Comparison of ENCODE assay signal across 34 cellular contexts in genomic region chr2:176566936-176567335, GRCh38.
"Had no signal": no experiment of that assay in that cellular context is flagged by ENCODE, and none has a peak within 500 bp of the region (broad histone marks: within the 10 kb centered on the region; RNA-seq: fewer than 3 reads in every experiment).

No MANE protein-coding gene starts in this region.

- H3K9me3 Mint-ChIP-seq: activated CD4-positive, alpha-beta memory T cell treated with anti-CD3 and anti-CD28 coated beads, Interleukin-2, amount 10 ng/mL, durations not matched to agents 7 days and 5 days; activated naive CD8-positive, alpha-beta T cell treated with anti-CD3 and anti-CD28 coated beads for 36 hours; central memory CD8-positive, alpha-beta T cell had no signal

- DNase-seq: activated CD4-positive, alpha-beta memory T cell treated with anti-CD3 and anti-CD28 coated beads, Interleukin-2, amount 10 ng/mL, durations not matched to agents 7 days and 5 days; activated CD4-positive, alpha-beta T cell treated with anti-CD3 and anti-CD28 coated beads for 1 hour; activated CD4-positive, alpha-beta T cell treated with anti-CD3 and anti-CD28 coated beads for 48 hours; activated CD4-positive, CD25-positive, alpha-beta regulatory T cell; activated CD8-positive, alpha-beta memory T cell treated with anti-CD3 and anti-CD28 coated beads for 24 hours; activated CD8-positive, alpha-beta memory T cell treated with anti-CD3 and anti-CD28 coated beads, Interleukin-2, amount 10 ng/mL, durations not matched to agents 7 days and 5 days; activated CD8-positive, alpha-beta memory T cell treated with anti-CD3 and anti-CD28 coated beads, Interleukin-2, amount 50 U/mL, for 48 hours; activated effector memory CD4-positive, alpha-beta T cell treated with Interleukin-2 at 50 U/mL for 16 hours; activated naive CD4-positive, alpha-beta T cell; activated naive CD4-positive, alpha-beta T cell treated with anti-CD3 and anti-CD28 coated beads, Interleukin-2, amount 50 U/mL, for 16 hours; activated naive CD8-positive, alpha-beta T cell treated with anti-CD3 and anti-CD28 coated beads for 36 hours; activated T-cell treated with anti-CD3 and anti-CD28 coated beads, Interleukin-2, amount 50 U/mL, for 48 hours; amniotic stem cell; aorta; NCI-H1105; NCI-H1417 treated with DMSO at 0.1 percent for 48 hours; NCI-H1694; NCI-H1930; NCI-H345; NCI-H526; NCI-H748 treated with DMSO at 0.1 percent for 48 hours; NK-92 treated with Interleukin-12 subunit alpha and Interleukin-12 subunit beta, amount 100 ng/mL, for 24 hours; PC-3; SIG-M5; SW 1271; T-helper 1 cell; T-helper 2 cell; T-helper 9 cell; WERI-Rb-1 had no signal

- H3K27ac ChIP-seq: cardiac muscle cell, KMS-11, RWPE1, WERI-Rb-1 had no signal

- H3K4me3 Mint-ChIP-seq: activated CD4-positive, alpha-beta memory T cell treated with anti-CD3 and anti-CD28 coated beads, Interleukin-2, amount 10 ng/mL, durations not matched to agents 7 days and 5 days; activated CD8-positive, alpha-beta memory T cell treated with anti-CD3 and anti-CD28 coated beads, Interleukin-2, amount 10 ng/mL, durations not matched to agents 7 days and 5 days; activated naive CD8-positive, alpha-beta T cell treated with anti-CD3 and anti-CD28 coated beads for 36 hours; central memory CD8-positive, alpha-beta T cell had no signal

- H3K36me3 Mint-ChIP-seq: activated CD8-positive, alpha-beta memory T cell treated with anti-CD3 and anti-CD28 coated beads, Interleukin-2, amount 10 ng/mL, durations not matched to agents 7 days and 5 days; activated naive CD8-positive, alpha-beta T cell treated with anti-CD3 and anti-CD28 coated beads for 36 hours had no signal

- H3K9ac ChIP-seq: KMS-11 had no signal

- H3K4me3 ChIP-seq: cardiac muscle cell had no signal

- FAIRE-seq: RCC 7860 had no signal

- H3K4me2 ChIP-seq: KMS-11 had no signal

- H3K27ac Mint-ChIP-seq: activated CD4-positive, alpha-beta memory T cell treated with anti-CD3 and anti-CD28 coated beads, Interleukin-2, amount 10 ng/mL, durations not matched to agents 7 days and 5 days; activated CD8-positive, alpha-beta memory T cell treated with anti-CD3 and anti-CD28 coated beads, Interleukin-2, amount 10 ng/mL, durations not matched to agents 7 days and 5 days; activated naive CD8-positive, alpha-beta T cell treated with anti-CD3 and anti-CD28 coated beads for 36 hours had no signal

- H3K4me1 Mint-ChIP-seq: activated CD4-positive, alpha-beta memory T cell treated with anti-CD3 and anti-CD28 coated beads, Interleukin-2, amount 10 ng/mL, durations not matched to agents 7 days and 5 days; activated CD8-positive, alpha-beta memory T cell treated with anti-CD3 and anti-CD28 coated beads, Interleukin-2, amount 10 ng/mL, durations not matched to agents 7 days and 5 days; activated naive CD8-positive, alpha-beta T cell treated with anti-CD3 and anti-CD28 coated beads for 36 hours; central memory CD8-positive, alpha-beta T cell had no signal

- H3K36me3 ChIP-seq: cardiac muscle cell, WERI-Rb-1 had no signal
